8 cellular contexts compared by ENCODE assay signal in the genomic region with DNA sequence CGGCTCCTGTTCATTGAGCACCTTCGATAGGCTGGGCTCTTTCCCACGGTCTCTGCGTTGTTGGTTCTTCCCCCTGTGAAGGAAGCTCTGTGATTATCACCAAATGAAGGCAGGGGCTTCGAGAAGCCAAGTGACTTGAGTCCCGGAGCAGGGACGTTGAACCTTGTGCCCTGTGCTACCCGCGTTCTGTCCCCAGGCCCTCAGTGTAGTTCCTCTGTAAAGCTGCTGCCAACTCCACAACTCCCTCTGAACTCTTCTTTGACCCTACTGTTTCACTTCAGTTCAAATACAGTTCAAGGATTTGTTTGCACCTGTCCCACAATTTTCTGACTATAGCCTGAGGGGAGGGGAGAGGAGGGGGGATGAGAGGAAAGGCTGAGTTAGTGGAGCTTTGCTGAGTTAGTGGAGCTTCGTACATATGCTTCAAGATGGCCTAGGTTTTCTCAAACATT. TPM values are rescaled to one million over a fixed set of nuclear protein-coding genes. Genes with fewer than 3 reads are reported as not detected.
DNase-seq lines count a peak whose midpoint lies in the region; ATAC-seq, FAIRE-seq and TF ChIP-seq lines count a peak whose summit lies in the region.

No MANE protein-coding gene starts in this region.

- ATAC-seq in pancreas, result peak in 3 of 4 donors; percentile 5 to 13 (median 8)

- DNase-seq in SKM-1 (lab: John Stamatoyannopoulos, UW; ENCODE audit: unreplicated experiment) (peak; percentile 8), SKM-1 treated with dmso at 0.1 percent for 144 hours (lab: John Stamatoyannopoulos, UW; ENCODE audit: unreplicated experiment) (no peak), pancreas (no peak), GM13976 (ENCODE audit: low spot score) (no peak), cerebellum (ENCODE audit: low spot score) (no peak)
- DNase-seq in activated CD4-positive, CD25-positive, alpha-beta regulatory T cell (lab: John Stamatoyannopoulos, UW), result no peak

- in situ Hi-C loops in GM13976 (cut with MboI; ENCODE audit: low sequenced_read_pairs, unreplicated experiment), result no loop called here

- H3K27ac ChIP-seq in esophagus (ENCODE audit: low read depth in 2 of 2, low read length in 1 of 2) (peak overlapping the region; percentile 83 to 94), pancreas (peak overlapping the region; percentile 80 to 95 (median 88))

- 4 to 44% methylated on average over 10 of the region's 10 CpGs for WGBS in esophagus, 2 donors
- WGBS in pancreas, 2 donors, result 4 to 40% methylated on average over 10 of the region's 10 CpGs

- H3K4me1 ChIP-seq in esophagus (ENCODE audit: control insufficient read depth in 2 of 2, insufficient read depth in 2 of 2, low read length in 1 of 2) (peaks cover 0 to 6% of the 10 kb centered on the region in 2 donors), pancreas (no peaks in the 10 kb centered on the region)

- H3K36me3 ChIP-seq in esophagus (ENCODE audit: control insufficient read depth in 2 of 2, insufficient read depth in 2 of 2, low read length in 1 of 2) (no peaks in the 10 kb centered on the region), pancreas (no peaks in the 10 kb centered on the region)

- H3K4me3 ChIP-seq in esophagus (ENCODE audit: low read depth in 1 of 2, low read length in 2 of 2) (peak overlapping the region; percentile 19 to 34), pancreas (peak overlapping the region in 2 of 4 donors; percentile 56)

- H3K9me3 ChIP-seq in esophagus (ENCODE audit: control insufficient read depth in 2 of 2, insufficient read depth in 1 of 2, low read depth in 1 of 2, low read length in 1 of 2) (no peaks in the 10 kb centered on the region), pancreas (no peaks in the 10 kb centered on the region)

- intact Hi-C loops in pancreas (cut with DNase I), result no loop called here

- FAIRE-seq in pancreas (lab: Jason Lieb, UNC), result no peak

- TF ChIP-seq CTCF in pancreas (IDR thresholded peaks at IDR 0.05), result no peak
- TF ChIP-seq CTCF in GM13976 (IDR thresholded peaks at IDR 0.05; ENCODE audit: borderline replicate concordance, control extremely low read depth, extremely low read depth, insufficient read depth, missing control alignments), result no peak

- H3K27me3 ChIP-seq in esophagus (ENCODE audit: control insufficient read depth in 1 of 2, insufficient read depth in 2 of 2, low read length in 2 of 2) (no peaks in the 10 kb centered on the region), pancreas (no peaks in the 10 kb centered on the region)

TF ChIP-seq in PFSK-1, 5 proteins besides CTCF, POLR2A, EP300 and RAD21:
- TF ChIP-seq TAF1 (IDR thresholded peaks at IDR 0.05; ENCODE audit: borderline replicate concordance, insufficient read depth, low read length) (no peak), POLR2AphosphoS5 (IDR thresholded peaks at IDR 0.05; ENCODE audit: low read depth, low read length) (peak; percentile 0; the same call in 1 of the 2 replicates), SIN3A (IDR thresholded peaks at IDR 0.05; ENCODE audit: borderline replicate concordance, insufficient read depth, low read length) (no peak)

RNA-seq across cellular contexts. Expression of gene PHF8, which starts 0.6 kb away (rescaled TPM):
- 14.5 TPM for polyA plus RNA-seq in PFSK-1 (2012; ENCODE audit: insufficient read length, low read depth)
- polyA plus RNA-seq in esophagus (10 to 100 TPM in 1 of 2 donors, 1 to 10 TPM in 1; 6.7 to 10.3 TPM), pancreas (10 to 100 TPM; 11.1 to 15.3 TPM)
- total RNA-seq in pancreas (10 to 100 TPM; 10.9 to 21.3 (median 14.6) TPM), cerebellum (20.0 TPM)
